21 cellular contexts compared by ENCODE assay signal in the genomic region with DNA sequence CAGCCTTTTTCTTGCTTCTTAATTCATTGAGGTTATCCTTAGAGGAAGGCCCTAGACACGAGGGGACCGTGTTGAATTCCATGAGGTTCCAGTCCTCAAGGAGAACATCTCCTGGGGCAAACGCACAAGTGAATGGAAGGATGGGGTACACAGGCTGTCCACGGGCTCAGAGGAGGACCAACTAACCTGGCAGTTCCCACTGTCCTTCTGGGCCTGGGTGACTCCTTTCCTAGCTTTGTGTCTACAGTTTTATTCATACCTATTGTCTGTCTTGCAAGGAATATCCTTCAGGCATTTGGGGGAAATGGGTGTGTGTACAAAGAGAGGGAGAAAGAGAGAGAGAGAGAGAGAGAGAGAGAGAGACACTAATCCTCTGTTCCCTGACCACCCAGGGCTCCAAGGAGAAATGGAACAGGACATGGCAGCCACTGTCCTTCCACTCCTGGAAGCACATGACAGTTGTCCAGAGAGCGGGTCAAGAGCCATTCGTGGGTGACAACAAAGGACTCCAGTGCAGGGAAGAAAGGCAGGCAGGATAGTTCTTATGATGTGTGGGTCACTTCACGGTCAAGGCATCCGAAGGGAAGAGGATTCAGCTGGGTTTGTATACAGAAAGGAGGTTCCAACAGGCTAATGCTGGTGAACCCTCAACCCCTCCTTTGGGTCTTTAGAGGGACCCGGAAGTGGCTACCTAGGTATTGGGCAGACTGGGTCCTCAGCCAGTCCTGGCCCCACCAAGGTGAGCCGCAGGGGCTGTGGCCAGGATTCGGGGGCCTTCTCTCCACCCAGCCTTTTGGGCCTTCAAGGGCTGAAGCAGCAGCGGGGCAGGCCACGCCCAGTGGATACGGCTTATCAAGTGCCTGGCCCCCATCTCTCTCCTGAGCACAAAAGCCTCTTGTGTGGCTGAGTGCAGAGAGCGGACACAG.
A peak's percentile ranks its signal among the peaks of the same experiment; 100 is the strongest.
DNase-seq lines count a peak whose midpoint lies in the region; ATAC-seq, FAIRE-seq and TF ChIP-seq lines count a peak whose summit lies in the region.
"Had no signal": no experiment of that assay in that cellular context is flagged by ENCODE, and none has a peak within 500 bp of the region (broad histone marks: within the 10 kb centered on the region; RNA-seq: fewer than 3 reads in every experiment).

No MANE protein-coding gene starts in this region.

- H3K56ac ChIP-seq in H9 (ENCODE audit: insufficient read length, low read depth, low read length), result no peak overlapping the region

- no peak overlapping the region for H2AK5ac ChIP-seq in H9 (ENCODE audit: insufficient read length, low read length)

- H3K4me2 ChIP-seq in H9 (ENCODE audit: insufficient read depth, insufficient read length, low read length), result no peak overlapping the region
- H3K4me2 ChIP-seq: GM23338 had no signal

- H3K36me3 ChIP-seq in bronchial epithelial cell (ENCODE audit: control insufficient read depth, insufficient read depth, low read length) (no peaks in the 10 kb centered on the region), small intestine (ENCODE audit: control insufficient read depth in 2 of 2, insufficient read depth in 2 of 2, low read length in 2 of 2) (no peaks in the 10 kb centered on the region)
- H3K36me3 ChIP-seq: HAP-1 had no signal

- no peak for DNase-seq in activated naive CD4-positive, alpha-beta T cell treated with anti-CD3 and anti-CD28 coated beads, Interleukin-2, amount 10 ng/mL, durations not matched to agents 7 days and 5 days
- DNase-seq in activated naive CD4-positive, alpha-beta T cell treated with anti-CD3 and anti-CD28 coated beads for 36 hours, result no peak
- DNase-seq in H9, result no peak
- no peak for DNase-seq in bronchial epithelial cell (ENCODE audit: low read depth)
- peak; percentile 59 for DNase-seq in retina
- DNase-seq in activated CD4-positive, alpha-beta T cell treated with anti-CD3 and anti-CD28 coated beads, Interleukin-2, amount 10 ng/mL, durations not matched to agents 24 days and 14 days, result no peak
- DNase-seq in small intestine, result no peak
- DNase-seq: C1 segment of cervical spinal cord; CD4-positive, alpha-beta T cell; DMS153; DMS79 treated with DMSO at 0.1 percent for 48 hours; EL; IMR-90 had no signal

- no peaks in the 10 kb centered on the region for H3K36me3 Mint-ChIP-seq in activated naive CD4-positive, alpha-beta T cell treated with anti-CD3 and anti-CD28 coated beads, Interleukin-2, amount 10 ng/mL, durations not matched to agents 7 days and 5 days
- no peaks in the 10 kb centered on the region for H3K36me3 Mint-ChIP-seq in activated naive CD4-positive, alpha-beta T cell treated with anti-CD3 and anti-CD28 coated beads for 36 hours (ENCODE audit: low read depth)
- H3K36me3 Mint-ChIP-seq in H9 (ENCODE audit: insufficient read depth in 1 of 3, low read depth in 3 of 3), result no peaks in the 10 kb centered on the region; a peak in 2 of 7 replicates
- H3K36me3 Mint-ChIP-seq in activated CD4-positive, alpha-beta T cell treated with anti-CD3 and anti-CD28 coated beads, Interleukin-2, amount 10 ng/mL, durations not matched to agents 24 days and 14 days (ENCODE audit: low read depth), result no peaks in the 10 kb centered on the region

- H3K9me3 ChIP-seq in H9 (ENCODE audit: control insufficient read depth, low read depth, low read length) (no peaks in the 10 kb centered on the region), small intestine (ENCODE audit: control insufficient read depth, low read depth) (no peaks in the 10 kb centered on the region)
- H3K9me3 ChIP-seq: HAP-1 had no signal

- H3K27ac ChIP-seq in H9 (ENCODE audit: insufficient read length, low read depth, low read length) (no peak overlapping the region), small intestine (ENCODE audit: low read depth in 1 of 2, low read length in 1 of 2) (no peak overlapping the region)

- H3K27me3 Mint-ChIP-seq in activated naive CD4-positive, alpha-beta T cell treated with anti-CD3 and anti-CD28 coated beads, Interleukin-2, amount 10 ng/mL, durations not matched to agents 7 days and 5 days, result no peaks in the 10 kb centered on the region
- no peaks in the 10 kb centered on the region for H3K27me3 Mint-ChIP-seq in activated naive CD4-positive, alpha-beta T cell treated with anti-CD3 and anti-CD28 coated beads for 36 hours (ENCODE audit: low read depth)
- no peaks in the 10 kb centered on the region; the same call in none of the 2 replicates for H3K27me3 Mint-ChIP-seq in H9 (ENCODE audit: low read depth)
- H3K27me3 Mint-ChIP-seq in activated CD4-positive, alpha-beta T cell treated with anti-CD3 and anti-CD28 coated beads, Interleukin-2, amount 10 ng/mL, durations not matched to agents 24 days and 14 days, result no peaks in the 10 kb centered on the region
- H3K27me3 Mint-ChIP-seq: B cell; CD4-positive, alpha-beta T cell had no signal

- CTCF ChIA-PET in activated naive CD4-positive, alpha-beta T cell treated with anti-CD3 and anti-CD28 coated beads, Interleukin-2, amount 10 ng/mL, durations not matched to agents 7 days and 5 days (lab: Charles Lee), result no interaction called here
- CTCF ChIA-PET in activated naive CD4-positive, alpha-beta T cell treated with anti-CD3 and anti-CD28 coated beads for 36 hours (lab: Charles Lee), result no interaction called here

- H3K4me1 ChIP-seq in H9 (ENCODE audit: insufficient read depth, low read length) (no peaks in the 10 kb centered on the region; the same call in 1 of the 2 replicates), small intestine (ENCODE audit: control insufficient read depth in 2 of 2, insufficient read depth in 1 of 2, low read depth in 1 of 2, low read length in 1 of 2) (peaks cover 0 to 3% of the 10 kb centered on the region in 2 donors)
- H3K4me1 ChIP-seq: HAP-1 had no signal

- H3K27ac Mint-ChIP-seq in activated naive CD4-positive, alpha-beta T cell treated with anti-CD3 and anti-CD28 coated beads, Interleukin-2, amount 10 ng/mL, durations not matched to agents 7 days and 5 days, result peak overlapping the region; percentile 30
- no peak overlapping the region for H3K27ac Mint-ChIP-seq in activated naive CD4-positive, alpha-beta T cell treated with anti-CD3 and anti-CD28 coated beads for 36 hours
- peak overlapping the region in 2 of 3 experiments; percentile 1 to 85; a peak in 2 of 7 replicates for H3K27ac Mint-ChIP-seq in H9
- H3K27ac Mint-ChIP-seq in activated CD4-positive, alpha-beta T cell treated with anti-CD3 and anti-CD28 coated beads, Interleukin-2, amount 10 ng/mL, durations not matched to agents 24 days and 14 days, result no peak overlapping the region
- H3K27ac Mint-ChIP-seq: B cell; CD4-positive, alpha-beta T cell; GM23338 had no signal

- no peak overlapping the region for H3K14ac ChIP-seq in H9 (ENCODE audit: insufficient read depth, low read length)

- H3K79me2 ChIP-seq in H9 (ENCODE audit: insufficient read depth, low read length), result no peaks in the 10 kb centered on the region

- no peak overlapping the region for H4K5ac ChIP-seq in H9 (ENCODE audit: insufficient read length, low read depth, low read length)

- no peak overlapping the region for H4K91ac ChIP-seq in H9 (ENCODE audit: insufficient read length, low read depth, low read length)

- H2BK120ac ChIP-seq in H9 (ENCODE audit: low read depth, low read length, poor library complexity, severe bottlenecking), result no peak overlapping the region

- H4K20me1 ChIP-seq in H9 (ENCODE audit: control insufficient read depth, insufficient read depth, insufficient read length), result no peaks in the 10 kb centered on the region

- no peaks in the 10 kb centered on the region for H3K23me2 ChIP-seq in H9 (ENCODE audit: insufficient read length, low read depth, low read length, poor library complexity, severe bottlenecking)

- H2BK5ac ChIP-seq in H9 (ENCODE audit: insufficient read length, low read length), result no peak overlapping the region

- H3K18ac ChIP-seq in H9 (ENCODE audit: insufficient read length, low read depth, low read length), result no peak overlapping the region

- no peak overlapping the region for H3K4me3 Mint-ChIP-seq in activated naive CD4-positive, alpha-beta T cell treated with anti-CD3 and anti-CD28 coated beads, Interleukin-2, amount 10 ng/mL, durations not matched to agents 7 days and 5 days
- H3K4me3 Mint-ChIP-seq in activated naive CD4-positive, alpha-beta T cell treated with anti-CD3 and anti-CD28 coated beads for 36 hours, result no peak overlapping the region
- no peak overlapping the region for H3K4me3 Mint-ChIP-seq in H9
- no peak overlapping the region for H3K4me3 Mint-ChIP-seq in activated CD4-positive, alpha-beta T cell treated with anti-CD3 and anti-CD28 coated beads, Interleukin-2, amount 10 ng/mL, durations not matched to agents 24 days and 14 days
- H3K4me3 Mint-ChIP-seq: B cell; CD4-positive, alpha-beta T cell; GM23338 had no signal

- H3K9ac ChIP-seq in H9 (ENCODE audit: extremely low read depth, insufficient read length, low read length), result no peak overlapping the region

- intact Hi-C loops in activated naive CD4-positive, alpha-beta T cell treated with anti-CD3 and anti-CD28 coated beads for 36 hours (cut with micrococcal nuclease), result no loop called here
- intact Hi-C loops in activated CD4-positive, alpha-beta T cell treated with anti-CD3 and anti-CD28 coated beads, Interleukin-2, amount 10 ng/mL, durations not matched to agents 24 days and 14 days (cut with micrococcal nuclease), result no loop called here

- no peak overlapping the region for H2BK15ac ChIP-seq in H9 (ENCODE audit: low read depth, low read length)

- H2BK12ac ChIP-seq in H9 (ENCODE audit: insufficient read length, low read depth, low read length), result no peak overlapping the region

- H2AFZ ChIP-seq in H9 (ENCODE audit: low read length), result no peak overlapping the region
- H2AFZ ChIP-seq: GM23338 had no signal

- no peak overlapping the region for H2BK20ac ChIP-seq in H9 (ENCODE audit: low read depth, low read length, poor library complexity, severe bottlenecking)

- no peak overlapping the region for H3K4ac ChIP-seq in H9 (ENCODE audit: low read depth, low read length)

- H3K4me1 Mint-ChIP-seq in activated naive CD4-positive, alpha-beta T cell treated with anti-CD3 and anti-CD28 coated beads, Interleukin-2, amount 10 ng/mL, durations not matched to agents 7 days and 5 days, result no peaks in the 10 kb centered on the region
- no peaks in the 10 kb centered on the region for H3K4me1 Mint-ChIP-seq in activated naive CD4-positive, alpha-beta T cell treated with anti-CD3 and anti-CD28 coated beads for 36 hours (ENCODE audit: low read depth)
- H3K4me1 Mint-ChIP-seq in H9, result peaks cover 8 to 16% of the 10 kb centered on the region in 2 experiments
- H3K4me1 Mint-ChIP-seq in activated CD4-positive, alpha-beta T cell treated with anti-CD3 and anti-CD28 coated beads, Interleukin-2, amount 10 ng/mL, durations not matched to agents 24 days and 14 days, result no peaks in the 10 kb centered on the region
- H3K4me1 Mint-ChIP-seq: B cell had no signal

- FAIRE-seq in bronchial epithelial cell (lab: Jason Lieb, UNC) (peak; percentile 84), small intestine (lab: Jason Lieb, UNC) (no peak)
- FAIRE-seq: A204.1, D721Med, G401.6, GM12891 had no signal

- H3K4me3 ChIP-seq in bronchial epithelial cell (ENCODE audit: low read depth, low read length), result no peak overlapping the region
- H3K4me3 ChIP-seq in small intestine (ENCODE audit: low read depth in 1 of 2, low read length in 2 of 2), result no peak overlapping the region
- H3K4me3 ChIP-seq: GM23338, HAP-1 had no signal

- no peak overlapping the region for H3K23ac ChIP-seq in H9 (ENCODE audit: insufficient read length, low read depth, low read length)

- no peak overlapping the region for H3T11ph ChIP-seq in H9 (ENCODE audit: low read length)

- WGBS in H9 (ENCODE audit: extremely low coverage, insufficient read length, low lambda C conversion rate), result no CpG with 5 or more reads among the region's 15 CpGs
- 67 to 76% (median 67%) methylated on average over 15 of the region's 15 CpGs for WGBS in small intestine, 3 donors

- no peak for ATAC-seq in HG03460 (IDR thresholded peaks at IDR 0.05; ENCODE audit: unreplicated experiment)
- ATAC-seq: GM23338 had no signal

- no peak for TF ChIP-seq CTCF in H9 (conservative IDR thresholded peaks at IDR 0.05)
- TF ChIP-seq CTCF in bronchial epithelial cell (IDR thresholded peaks at IDR 0.05; ENCODE audit: insufficient read depth, low read length, severe bottlenecking), result no peak

- H4K8ac ChIP-seq in H9 (replicated peaks; ENCODE audit: insufficient read length, low read depth, low read length), result no peak overlapping the region

- H3K9me3 Mint-ChIP-seq in activated naive CD4-positive, alpha-beta T cell treated with anti-CD3 and anti-CD28 coated beads, Interleukin-2, amount 10 ng/mL, durations not matched to agents 7 days and 5 days, result no peaks in the 10 kb centered on the region
- H3K9me3 Mint-ChIP-seq in activated naive CD4-positive, alpha-beta T cell treated with anti-CD3 and anti-CD28 coated beads for 36 hours, result no peaks in the 10 kb centered on the region
- no peaks in the 10 kb centered on the region for H3K9me3 Mint-ChIP-seq in H9
- no peaks in the 10 kb centered on the region for H3K9me3 Mint-ChIP-seq in activated CD4-positive, alpha-beta T cell treated with anti-CD3 and anti-CD28 coated beads, Interleukin-2, amount 10 ng/mL, durations not matched to agents 24 days and 14 days
- H3K9me3 Mint-ChIP-seq: CD4-positive, alpha-beta T cell; GM23338 had no signal

- no peaks in the 10 kb centered on the region for H3K79me1 ChIP-seq in H9 (ENCODE audit: insufficient read depth, low read depth, low read length, poor library complexity, severe bottlenecking)

- no peaks in the 10 kb centered on the region for H3K27me3 ChIP-seq in H9 (ENCODE audit: insufficient read depth, low read length)
- H3K27me3 ChIP-seq in bronchial epithelial cell (ENCODE audit: control insufficient read depth, insufficient read depth, low read length), result no peaks in the 10 kb centered on the region
- no peaks in the 10 kb centered on the region for H3K27me3 ChIP-seq in small intestine (ENCODE audit: control insufficient read depth in 2 of 2, insufficient read depth in 2 of 2, low read length in 2 of 2)

Comparison
In these comparisons a context has a peak if more than half of its experiments do, and no peak if none do; other contexts are left out.
1. H3K27ac Mint-ChIP-seq: peak in activated naive CD4-positive, alpha-beta T cell treated with anti-CD3 and anti-CD28 coated beads, Interleukin-2, amount 10 ng/mL, durations not matched to agents 7 days and 5 days (single experiment) and H9 (2 of 3); none in activated naive CD4-positive, alpha-beta T cell treated with anti-CD3 and anti-CD28 coated beads for 36 hours (single experiment) and activated CD4-positive, alpha-beta T cell treated with anti-CD3 and anti-CD28 coated beads, Interleukin-2, amount 10 ng/mL, durations not matched to agents 24 days and 14 days (single experiment).